Comparison of ENCODE assay signal across 1 cellular context in genomic region chr17:9079461-9080103, GRCh38.
TF ChIP-seq lines count a peak whose summit lies in the region.

No MANE protein-coding gene starts in this region.

TF ChIP-seq in liver, 16 proteins besides CTCF, POLR2A, EP300 and RAD21 (continued from another document):
- TF ChIP-seq REST (IDR thresholded peaks at IDR 0.05) = no peak
- TF ChIP-seq RXRA (IDR thresholded peaks at IDR 0.05) = no peak
- TF ChIP-seq HNF4A (conservative IDR thresholded peaks at IDR 0.05) = no peak
- no peak for TF ChIP-seq NR2F2 (IDR thresholded peaks at IDR 0.05)
